16 cellular contexts compared by ENCODE assay signal in genomic region chr16:30120340-30121105, GRCh38. TPM values are rescaled to one million over a fixed set of nuclear protein-coding genes. Genes with fewer than 3 reads are reported as not detected.
DNase-seq lines count a peak whose midpoint lies in the region; ATAC-seq and TF ChIP-seq lines count a peak whose summit lies in the region.
"Had no signal": no experiment of that assay in that cellular context is flagged by ENCODE, and none has a peak within 500 bp of the region (broad histone marks: within the 10 kb centered on the region; RNA-seq: fewer than 3 reads in every experiment).

No MANE protein-coding gene starts in this region.

- no peak for TF ChIP-seq CTCF in natural killer cell (IDR thresholded peaks at IDR 0.05)

- H3K4me1 ChIP-seq in mucosa of stomach (ENCODE audit: control insufficient read depth, insufficient read depth, low read length), result peaks cover 79% of the 10 kb centered on the region

- H3K9me3 ChIP-seq in mucosa of stomach (ENCODE audit: control insufficient read depth, low read length), result no peaks in the 10 kb centered on the region
- H3K9me3 ChIP-seq: BE2C, HAP-1, MG63, prostate gland had no signal

- no peaks in the 10 kb centered on the region for H3K36me3 Mint-ChIP-seq in natural killer cell
- H3K36me3 Mint-ChIP-seq in natural killer cell treated with Interleukin-12 subunit alpha and Interleukin-12 subunit beta and Interleukin-15 and Interleukin-18, amount 100 ng/mL, for 72 hours, result no peaks in the 10 kb centered on the region
- H3K36me3 Mint-ChIP-seq in activated naive CD8-positive, alpha-beta T cell treated with anti-CD3 and anti-CD28 coated beads for 36 hours, result peaks cover 5% of the 10 kb centered on the region

- peaks cover 23 to 32% of the 10 kb centered on the region in 2 donors for H3K4me1 Mint-ChIP-seq in natural killer cell
- peaks cover 21 to 22% of the 10 kb centered on the region in 2 donors for H3K4me1 Mint-ChIP-seq in natural killer cell treated with Interleukin-12 subunit alpha and Interleukin-12 subunit beta and Interleukin-15 and Interleukin-18, amount 100 ng/mL, for 72 hours (ENCODE audit: low read depth in 2 of 2)
- H3K4me1 Mint-ChIP-seq in activated naive CD8-positive, alpha-beta T cell treated with anti-CD3 and anti-CD28 coated beads for 36 hours, result peaks cover 21% of the 10 kb centered on the region

- no peaks in the 10 kb centered on the region for H3K9me3 Mint-ChIP-seq in natural killer cell
- no peaks in the 10 kb centered on the region for H3K9me3 Mint-ChIP-seq in natural killer cell treated with Interleukin-12 subunit alpha and Interleukin-12 subunit beta and Interleukin-15 and Interleukin-18, amount 100 ng/mL, for 72 hours
- no peaks in the 10 kb centered on the region for H3K9me3 Mint-ChIP-seq in activated naive CD8-positive, alpha-beta T cell treated with anti-CD3 and anti-CD28 coated beads for 36 hours
- H3K9me3 Mint-ChIP-seq: activated T-cell treated with anti-CD3 and anti-CD28 coated beads, Interleukin-2, amount 50 U/mL, for 4 hours had no signal

- peak overlapping the region; percentile 68 to 87 for H3K27ac Mint-ChIP-seq in natural killer cell
- peak overlapping the region in 1 of 2 donors; percentile 26 for H3K27ac Mint-ChIP-seq in natural killer cell treated with Interleukin-12 subunit alpha and Interleukin-12 subunit beta and Interleukin-15 and Interleukin-18, amount 100 ng/mL, for 72 hours
- peak overlapping the region; percentile 45 for H3K27ac Mint-ChIP-seq in activated naive CD8-positive, alpha-beta T cell treated with anti-CD3 and anti-CD28 coated beads for 36 hours

- no peak for ATAC-seq in natural killer cell
- ATAC-seq in natural killer cell treated with Interleukin-12 subunit alpha and Interleukin-12 subunit beta and Interleukin-15 and Interleukin-18, amount 100 ng/mL, for 72 hours, result no peak
- ATAC-seq: activated T-cell treated with anti-CD3 and anti-CD28 coated beads, Interleukin-2, amount 50 U/mL, for 4 hours had no signal

- DNase-seq in natural killer cell, result no peak
- DNase-seq in natural killer cell treated with Interleukin-12 subunit alpha and Interleukin-12 subunit beta and Interleukin-15 and Interleukin-18, amount 100 ng/mL, for 72 hours (ENCODE audit: low spot score), result no peak
- no peak for DNase-seq in activated naive CD8-positive, alpha-beta T cell treated with anti-CD3 and anti-CD28 coated beads for 36 hours
- DNase-seq in SIG-M5 treated with dmso at 0.1 percent for 504 hours (lab: John Stamatoyannopoulos, UW; ENCODE audit: unreplicated experiment), result no peak
- no peak for DNase-seq in erythroblast (lab: John Stamatoyannopoulos, UW)
- DNase-seq in NCI-H1048 (lab: John Stamatoyannopoulos, UW), result no peak
- DNase-seq in activated T-cell treated with anti-CD3 and anti-CD28 coated beads, Interleukin-2, amount 50 U/mL, for 48 hours, result no peak
- DNase-seq: activated T-cell treated with anti-CD3 and anti-CD28 coated beads, Interleukin-2, amount 50 U/mL, for 4 hours; BE2C; hypothalamus; MG63; stimulated activated CD4-positive, alpha-beta T cell treated with anti-CD3 and anti-CD28 coated beads, Interleukin-2, amount 100 ng/mL, for 24 hours had no signal

- H3K9ac ChIP-seq in mucosa of stomach (ENCODE audit: low read length), result peak overlapping the region; percentile 4

- no peak overlapping the region for H3K4me3 ChIP-seq in mucosa of stomach (ENCODE audit: low read length)
- H3K4me3 ChIP-seq: HAP-1, MG63, prostate gland, SK-N-MC had no signal

- no peaks in the 10 kb centered on the region for H3K27me3 ChIP-seq in mucosa of stomach (ENCODE audit: control insufficient read depth, insufficient read depth, low read length)
- H3K27me3 ChIP-seq: BE2C, MG63 had no signal

- TF ChIP-seq POLR2A in erythroblast (IDR thresholded peaks at IDR 0.05; ENCODE audit: low read length), result no peak

- intact Hi-C loops in natural killer cell (cut with micrococcal nuclease), result no loop called here

- no peaks in the 10 kb centered on the region for H3K27me3 Mint-ChIP-seq in natural killer cell (ENCODE audit: low read depth in 2 of 2)
- no peaks in the 10 kb centered on the region for H3K27me3 Mint-ChIP-seq in natural killer cell treated with Interleukin-12 subunit alpha and Interleukin-12 subunit beta and Interleukin-15 and Interleukin-18, amount 100 ng/mL, for 72 hours
- no peaks in the 10 kb centered on the region for H3K27me3 Mint-ChIP-seq in activated naive CD8-positive, alpha-beta T cell treated with anti-CD3 and anti-CD28 coated beads for 36 hours

- H3K36me3 ChIP-seq in mucosa of stomach (ENCODE audit: control insufficient read depth, insufficient read depth, low read length), result peaks cover 20% of the 10 kb centered on the region
- H3K36me3 ChIP-seq: MG63 had no signal

- peak overlapping the region; percentile 17 for H3K4me3 Mint-ChIP-seq in natural killer cell
- H3K4me3 Mint-ChIP-seq in natural killer cell treated with Interleukin-12 subunit alpha and Interleukin-12 subunit beta and Interleukin-15 and Interleukin-18, amount 100 ng/mL, for 72 hours, result no peak overlapping the region
- peak overlapping the region; percentile 32 for H3K4me3 Mint-ChIP-seq in activated naive CD8-positive, alpha-beta T cell treated with anti-CD3 and anti-CD28 coated beads for 36 hours

RNA-seq across cellular contexts. Expression of gene MAPK3, which starts 2.5 kb away (rescaled TPM):
- total RNA-seq in natural killer cell, result 10 to 100 TPM; 45.2 to 55.7 (median 50.9) TPM
- 10 to 100 TPM; 34.3 to 35.9 TPM for total RNA-seq in natural killer cell treated with Interleukin-12 subunit alpha and Interleukin-12 subunit beta and Interleukin-15 and Interleukin-18, amount 100 ng/mL, for 72 hours
- total RNA-seq in activated naive CD8-positive, alpha-beta T cell treated with anti-CD3 and anti-CD28 coated beads for 36 hours, result 10 to 100 TPM; 38.9 to 41.6 TPM

RNA-seq across cellular contexts. Expression of gene GDPD3, which starts 7.2 kb away (rescaled TPM):
- 10 to 100 TPM in 1 of 3 donors, 1 to 10 TPM in 2; 5.3 to 14.7 (median 9.1) TPM for total RNA-seq in natural killer cell
- 1 to 10 TPM; 1.6 to 5.6 TPM for total RNA-seq in natural killer cell treated with Interleukin-12 subunit alpha and Interleukin-12 subunit beta and Interleukin-15 and Interleukin-18, amount 100 ng/mL, for 72 hours
- 1 to 10 TPM; 1.7 to 4.3 TPM for total RNA-seq in activated naive CD8-positive, alpha-beta T cell treated with anti-CD3 and anti-CD28 coated beads for 36 hours

RNA-seq across cellular contexts. Expression of gene YPEL3, which starts 24.5 kb away (rescaled TPM):
- total RNA-seq in natural killer cell, result 100 to 1,000 TPM; 148 to 177 (median 160) TPM
- 10 to 100 TPM; 21.1 to 25.8 TPM for total RNA-seq in natural killer cell treated with Interleukin-12 subunit alpha and Interleukin-12 subunit beta and Interleukin-15 and Interleukin-18, amount 100 ng/mL, for 72 hours
- total RNA-seq in activated naive CD8-positive, alpha-beta T cell treated with anti-CD3 and anti-CD28 coated beads for 36 hours, result 10 to 100 TPM; 11.8 to 12.1 TPM

RNA-seq across cellular contexts. Expression of gene TBX6, which starts 28.8 kb away (rescaled TPM):
- total RNA-seq in natural killer cell, result 1 to 10 TPM in 1 of 3 donors, under 1 TPM in 2; 0.91 to 1.1 (median 0.98) TPM
- under 1 TPM; 0.29 to 0.78 TPM for total RNA-seq in natural killer cell treated with Interleukin-12 subunit alpha and Interleukin-12 subunit beta and Interleukin-15 and Interleukin-18, amount 100 ng/mL, for 72 hours
- total RNA-seq in activated naive CD8-positive, alpha-beta T cell treated with anti-CD3 and anti-CD28 coated beads for 36 hours, result 1 to 10 TPM in 1 of 2 experiments, under 1 TPM in 1; 0.74 to 1.1 TPM

RNA-seq across cellular contexts. Expression of gene PPP4C, which starts 44.7 kb away (rescaled TPM):
- 100 to 1,000 TPM; 119 to 132 (median 130) TPM for total RNA-seq in natural killer cell
- 100 to 1,000 TPM; 144 to 148 TPM for total RNA-seq in natural killer cell treated with Interleukin-12 subunit alpha and Interleukin-12 subunit beta and Interleukin-15 and Interleukin-18, amount 100 ng/mL, for 72 hours
- 100 to 1,000 TPM; 125 to 127 TPM for total RNA-seq in activated naive CD8-positive, alpha-beta T cell treated with anti-CD3 and anti-CD28 coated beads for 36 hours

Comparison
In these comparisons a context has a peak if more than half of its experiments do, and no peak if none do; other contexts are left out.
1. RNA of gene YPEL3, which starts 24.5 kb away (total RNA-seq): 148 to 177 TPM in natural killer cell; 21.1 to 25.8 TPM in natural killer cell treated with Interleukin-12 subunit alpha and Interleukin-12 subunit beta and Interleukin-15 and Interleukin-18, amount 100 ng/mL, for 72 hours and 11.8 to 12.1 TPM in activated naive CD8-positive, alpha-beta T cell treated with anti-CD3 and anti-CD28 coated beads for 36 hours; every median in the first group is over 4 times any median in the second.